ENCODE assay signal across 10 cellular contexts in genomic region chr4:21949073-21949457, GRCh38. TPM values are rescaled to one million over a fixed set of nuclear protein-coding genes. Genes with fewer than 3 reads are reported as not detected.
DNase-seq lines count a peak whose midpoint lies in the region; ATAC-seq, FAIRE-seq and TF ChIP-seq lines count a peak whose summit lies in the region.
"Had no signal": no experiment of that assay in that cellular context is flagged by ENCODE, and none has a peak within 500 bp of the region (broad histone marks: within the 10 kb centered on the region; RNA-seq: fewer than 3 reads in every experiment).

No MANE protein-coding gene starts in this region.

- intact Hi-C loops in CD8-positive, alpha-beta T cell (cut with DNase I, micrococcal nuclease), result no loop called here

- no peak for TF ChIP-seq EP300 in suprapubic skin (IDR thresholded peaks at IDR 0.05)

- H3K4me3 Mint-ChIP-seq in chondrocyte (ENCODE audit: unreplicated experiment), result peak overlapping the region; percentile 38
- H3K4me3 Mint-ChIP-seq in CD8-positive, alpha-beta T cell, result no peak overlapping the region

- H3K27ac ChIP-seq in suprapubic skin, result no peak overlapping the region
- no peak overlapping the region for H3K27ac ChIP-seq in CD8-positive, alpha-beta T cell (ENCODE audit: low read depth, low read length)

- CTCF ChIA-PET in CD8-positive, alpha-beta T cell (lab: Charles Lee), result no interaction called here

- peak overlapping the region; percentile 43 for H3K4me3 ChIP-seq in suprapubic skin
- no peak overlapping the region for H3K4me3 ChIP-seq in CD8-positive, alpha-beta T cell (ENCODE audit: low read depth, low read length)

- 0% methylated on average over 19 of the region's 26 CpGs for WGBS in suprapubic skin

- H3K4me1 ChIP-seq in suprapubic skin, result peaks cover 9% of the 10 kb centered on the region
- no peaks in the 10 kb centered on the region for H3K4me1 ChIP-seq in CD8-positive, alpha-beta T cell (ENCODE audit: insufficient read depth, low read length)

- no peak overlapping the region for H3K27ac Mint-ChIP-seq in chondrocyte (ENCODE audit: unreplicated experiment)
- no peak overlapping the region for H3K27ac Mint-ChIP-seq in CD8-positive, alpha-beta T cell

- no peaks in the 10 kb centered on the region for H3K9me3 Mint-ChIP-seq in chondrocyte (ENCODE audit: low read depth)
- H3K9me3 Mint-ChIP-seq in CD8-positive, alpha-beta T cell, result no peaks in the 10 kb centered on the region

- H3K27me3 Mint-ChIP-seq in chondrocyte (ENCODE audit: low read depth), result peaks cover 58% of the 10 kb centered on the region
- H3K27me3 Mint-ChIP-seq in CD8-positive, alpha-beta T cell (ENCODE audit: low read depth), result peaks cover 35% of the 10 kb centered on the region

- peaks cover 4% of the 10 kb centered on the region for H3K4me1 Mint-ChIP-seq in chondrocyte (ENCODE audit: low read depth)
- peaks cover 6% of the 10 kb centered on the region for H3K4me1 Mint-ChIP-seq in CD8-positive, alpha-beta T cell (ENCODE audit: low read depth)

- no peak for TF ChIP-seq POLR2A in suprapubic skin (IDR thresholded peaks at IDR 0.05)

- peaks cover 30% of the 10 kb centered on the region for H3K27me3 ChIP-seq in suprapubic skin
- peaks cover 4% of the 10 kb centered on the region for H3K27me3 ChIP-seq in CD8-positive, alpha-beta T cell (ENCODE audit: insufficient read depth, low read length)

- H3K36me3 ChIP-seq in suprapubic skin, result no peaks in the 10 kb centered on the region
- no peaks in the 10 kb centered on the region for H3K36me3 ChIP-seq in CD8-positive, alpha-beta T cell (ENCODE audit: insufficient read depth, low read length)

- TF ChIP-seq CTCF in chondrocyte (IDR thresholded peaks at IDR 0.05) (no peak), suprapubic skin (IDR thresholded peaks at IDR 0.05) (no peak)
- TF ChIP-seq CTCF in CD8-positive, alpha-beta T cell (IDR thresholded peaks at IDR 0.05), result no peak

- FAIRE-seq in RCC 7860 (lab: Jason Lieb, UNC), result no peak
- FAIRE-seq: A204.1 had no signal

- H3K9me3 ChIP-seq in suprapubic skin, result no peaks in the 10 kb centered on the region
- H3K9me3 ChIP-seq in CD8-positive, alpha-beta T cell (ENCODE audit: low read length), result no peaks in the 10 kb centered on the region

- ATAC-seq in CD8-positive, alpha-beta T cell, result no peak

- peaks cover 2% of the 10 kb centered on the region for H3K36me3 Mint-ChIP-seq in chondrocyte (ENCODE audit: low read depth)
- no peaks in the 10 kb centered on the region for H3K36me3 Mint-ChIP-seq in CD8-positive, alpha-beta T cell

- POLR2A ChIA-PET in CD8-positive, alpha-beta T cell (lab: Charles Lee), result no interaction called here

- peak in 2 of 3 experiments; percentile 46 to 50 for DNase-seq in NCI-H1417 (lab: John Stamatoyannopoulos, UW)
- DNase-seq in NCI-H1417 treated with DMSO at 0.1 percent for 48 hours (lab: John Stamatoyannopoulos, UW), result no peak
- peak; percentile 80 for DNase-seq in chondrocyte (ENCODE audit: low spot score)
- DNase-seq in kidney tubule cell (ENCODE audit: low spot score), result peak; percentile 72
- no peak for DNase-seq in suprapubic skin (ENCODE audit: low spot score in 2 of 2)
- no peak for DNase-seq in HPDE6-E6E7 (ENCODE audit: extremely low spot score)
- no peak for DNase-seq in CD8-positive, alpha-beta T cell
- DNase-seq in RCC 7860 (ENCODE audit: low spot score), result no peak

RNA-seq across cellular contexts. Expression of gene KCNIP4, which starts 0.5 kb away (rescaled TPM):
- total RNA-seq in chondrocyte (not detected in 3 replicates), suprapubic skin (not detected)
- not detected for total RNA-seq in CD8-positive, alpha-beta T cell
- total RNA-seq: mesenteric fat pad had no signal

Comparison
In these comparisons a context has a peak if more than half of its experiments do, and no peak if none do; other contexts are left out.
1. DNase-seq: peak in NCI-H1417 (2 of 3), chondrocyte (single experiment) and kidney tubule cell (single experiment); none in NCI-H1417 treated with DMSO at 0.1 percent for 48 hours (single experiment), suprapubic skin (0 of 2), HPDE6-E6E7 (single experiment), CD8-positive, alpha-beta T cell (0 of 7) and RCC 7860 (single experiment).